In genomic region chr1:85707267-85707989, GRCh38 we compare ENCODE assay signal across 2 cellular contexts.
TF ChIP-seq lines count a peak whose summit lies in the region.

No MANE protein-coding gene starts in this region.

TF ChIP-seq in IMR-90, 13 proteins besides CTCF, POLR2A, EP300 and RAD21:
- TF ChIP-seq MXI1 (IDR thresholded peaks at IDR 0.05; ENCODE audit: borderline replicate concordance, low read depth, low read length) (no peak), MAZ (IDR thresholded peaks at IDR 0.05; ENCODE audit: borderline replicate concordance, low read depth, low read length) (no peak), NFE2L2 (IDR thresholded peaks at IDR 0.05; ENCODE audit: low read depth, low read length) (no peak), SMC3 (IDR thresholded peaks at IDR 0.05; ENCODE audit: low read depth, low read length) (no peak), CEBPB (IDR thresholded peaks at IDR 0.05; ENCODE audit: low read depth, low read length) (no peak), BHLHE40 (IDR thresholded peaks at IDR 0.05; ENCODE audit: low read depth, low read length) (no peak), MAFK (IDR thresholded peaks at IDR 0.05; ENCODE audit: low read depth, low read length) (no peak), RFX5 (IDR thresholded peaks at IDR 0.05; ENCODE audit: low read depth, low read length) (no peak), CHD1 (IDR thresholded peaks at IDR 0.05; ENCODE audit: low read depth, low read length) (no peak), USF2 (IDR thresholded peaks at IDR 0.05; ENCODE audit: low read depth, low read length) (no peak), FOS (IDR thresholded peaks at IDR 0.05; ENCODE audit: low read depth, low read length) (no peak), RCOR1 (IDR thresholded peaks at IDR 0.05; ENCODE audit: insufficient replicate concordance, low read length) (no peak), ELK1 (IDR thresholded peaks at IDR 0.05; ENCODE audit: borderline replicate concordance, low read depth, low read length) (no peak)

TF ChIP-seq in endothelial cell of umbilical vein, 7 proteins besides CTCF, POLR2A, EP300 and RAD21:
- TF ChIP-seq MAX (IDR thresholded peaks at IDR 0.05; ENCODE audit: insufficient read depth, insufficient read length) (no peak), EZH2 (IDR thresholded peaks at IDR 0.05; ENCODE audit: borderline replicate concordance, low read depth, low read length, severe bottlenecking) (no peak), FOS (IDR thresholded peaks at IDR 0.05; ENCODE audit: borderline replicate concordance, insufficient read depth, low read length) (no peak), MYC (IDR thresholded peaks at IDR 0.05; ENCODE audit: low read depth, low read length) (no peak)
